13 cellular contexts compared by ENCODE assay signal in genomic region chr13:26219726-26220125, GRCh38. TPM values are rescaled to one million over a fixed set of nuclear protein-coding genes. Genes with fewer than 3 reads are reported as not detected.
DNase-seq lines count a peak whose midpoint lies in the region; ATAC-seq and TF ChIP-seq lines count a peak whose summit lies in the region.
"Had no signal": no experiment of that assay in that cellular context is flagged by ENCODE, and none has a peak within 500 bp of the region (broad histone marks: within the 10 kb centered on the region; RNA-seq: fewer than 3 reads in every experiment).

No MANE protein-coding gene starts in this region.

- peak overlapping the region; percentile 99 for H3K4me3 Mint-ChIP-seq in T-helper 2 cell treated with Interferon-gamma antibody and Interleukin-4, amounts not matched to agents 5 μg/mL and 100 μg/mL, for 36 hours

- no peak overlapping the region for H2AFZ ChIP-seq in osteoblast (ENCODE audit: low read length)

- H3K79me2 ChIP-seq in osteoblast (ENCODE audit: insufficient read depth, low read length): peaks cover 25% of the 10 kb centered on the region

- ATAC-seq in HG03571 (IDR thresholded peaks at IDR 0.05; ENCODE audit: unreplicated experiment) (no peak), HG03439 (IDR thresholded peaks at IDR 0.05; ENCODE audit: unreplicated experiment) (no peak), GM19351 (IDR thresholded peaks at IDR 0.05; ENCODE audit: unreplicated experiment) (no peak)
- ATAC-seq: left cardiac atrium had no signal

- H3K36me3 ChIP-seq in SJCRH30 (peaks cover 53% of the 10 kb centered on the region), osteoblast (ENCODE audit: insufficient read depth, low read length) (peaks cover 45% of the 10 kb centered on the region)

- H3K27ac Mint-ChIP-seq in T-helper 2 cell treated with Interferon-gamma antibody and Interleukin-4, amounts not matched to agents 5 μg/mL and 100 μg/mL, for 36 hours: no peak overlapping the region

- H4K20me1 ChIP-seq in osteoblast (ENCODE audit: insufficient read depth, low read length): peaks cover 7% of the 10 kb centered on the region

- DNase-seq in T-helper 2 cell treated with Interferon-gamma antibody and Interleukin-4, amounts not matched to agents 5 μg/mL and 100 μg/mL, for 36 hours (ENCODE audit: low spot score): no peak
- DNase-seq in T-helper 2 cell (no peak), SJCRH30 (peak in 1 of 2 experiments; percentile 45), epithelial cell of prostate (ENCODE audit: low read depth, low spot score) (no peak), osteoblast (ENCODE audit: insufficient read length, low spot score, missing footprints) (no peak)
- DNase-seq: GDM1; left cardiac atrium; NCI-H1436 treated with DMSO at 0.1 percent for 48 hours; NCI-H82; stimulated activated CD4-positive, alpha-beta T cell treated with anti-CD3 and anti-CD28 coated beads, Interleukin-2, amount 100 ng/mL, for 48 hours had no signal

- H3K4me1 ChIP-seq in SJCRH30 (peaks cover 24% of the 10 kb centered on the region), osteoblast (ENCODE audit: insufficient read depth, low read length) (peaks cover 23% of the 10 kb centered on the region)

- H3K9me3 Mint-ChIP-seq in T-helper 2 cell treated with Interferon-gamma antibody and Interleukin-4, amounts not matched to agents 5 μg/mL and 100 μg/mL, for 36 hours: no peaks in the 10 kb centered on the region

- H3K4me1 Mint-ChIP-seq in T-helper 2 cell treated with Interferon-gamma antibody and Interleukin-4, amounts not matched to agents 5 μg/mL and 100 μg/mL, for 36 hours (ENCODE audit: low read depth): peaks cover 33% of the 10 kb centered on the region

- peaks cover 38% of the 10 kb centered on the region for H3K36me3 Mint-ChIP-seq in T-helper 2 cell treated with Interferon-gamma antibody and Interleukin-4, amounts not matched to agents 5 μg/mL and 100 μg/mL, for 36 hours (ENCODE audit: low read depth)

- TF ChIP-seq CTCF in osteoblast (IDR thresholded peaks at IDR 0.05; ENCODE audit: extremely low read depth, low read depth, low read length): no peak

- no peaks in the 10 kb centered on the region for H3K27me3 ChIP-seq in SJCRH30
- no peaks in the 10 kb centered on the region for H3K27me3 ChIP-seq in osteoblast (ENCODE audit: insufficient read depth, low read length)

- H3K27ac ChIP-seq in SJCRH30: peak overlapping the region; percentile 25
- H3K27ac ChIP-seq in epithelial cell of prostate: peak overlapping the region; percentile 95
- H3K27ac ChIP-seq in osteoblast (ENCODE audit: low read depth, low read length): peak overlapping the region; percentile 14

- H3K4me2 ChIP-seq in osteoblast (ENCODE audit: insufficient read depth, low read length): peak overlapping the region; percentile 85

- H3K27me3 Mint-ChIP-seq in T-helper 2 cell treated with Interferon-gamma antibody and Interleukin-4, amounts not matched to agents 5 μg/mL and 100 μg/mL, for 36 hours (ENCODE audit: low read depth): no peaks in the 10 kb centered on the region

- H3K9me3 ChIP-seq in SJCRH30 (replicated peaks) (no peaks in the 10 kb centered on the region), osteoblast (ENCODE audit: low read depth, low read length) (no peaks in the 10 kb centered on the region)

- H3K4me3 ChIP-seq in SJCRH30 (0 out of 2 replicates have a peak overlapping the region, but pooled peaks have one; percentile 96), osteoblast (ENCODE audit: insufficient read depth, low read length) (no peak overlapping the region)

RNA-seq across cellular contexts. Expression of gene RNF6, which starts 2.4 kb away (rescaled TPM):
- 39.3 and 41.6 TPM in 2 replicates for total RNA-seq in SJCRH30 (2014; rRNA removed; shearing (Covaris generic))
- total RNA-seq in osteoblast: 38.9 and 52.5 TPM in 2 replicates

RNA-seq across cellular contexts. Expression of gene CDK8, which starts 34.2 kb away (rescaled TPM):
- total RNA-seq in SJCRH30 (2014; rRNA removed; shearing (Covaris generic)): 72.8 and 74.5 TPM in 2 replicates
- total RNA-seq in osteoblast: 17.7 and 20.0 TPM in 2 replicates

Comparison
In these comparisons a context has a peak if more than half of its experiments do, and no peak if none do; other contexts are left out.
1. H3K27ac ChIP-seq: peak in every context shown above with its lines; median percentile 95 in epithelial cell of prostate; 25 in SJCRH30; 14 in osteoblast.